27 cellular contexts compared by ENCODE assay signal in the genomic region with DNA sequence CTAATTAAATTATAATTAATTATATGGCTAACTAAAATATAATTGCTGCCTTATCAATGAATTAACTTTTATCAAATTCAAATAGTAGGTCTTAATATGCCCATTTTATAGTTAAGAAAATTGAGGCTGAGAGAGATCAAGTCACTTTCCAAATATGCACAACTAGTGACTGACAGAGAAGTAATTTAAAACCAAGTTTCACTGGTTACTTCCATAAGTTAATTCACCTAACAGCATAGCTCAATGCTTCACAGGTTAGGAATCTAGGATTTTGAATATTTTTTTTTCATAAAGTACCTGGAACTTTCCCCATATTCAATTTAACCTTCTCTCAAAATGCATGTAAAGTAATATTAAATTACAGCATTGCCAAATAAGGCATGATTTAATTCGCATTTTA.
"Had no signal": no experiment of that assay in that cellular context is flagged by ENCODE, and none has a peak within 500 bp of the region (broad histone marks: within the 10 kb centered on the region; RNA-seq: fewer than 3 reads in every experiment).

No MANE protein-coding gene starts in this region.

- H3K4me1 Mint-ChIP-seq: central memory CD8-positive, alpha-beta T cell; endodermal cell; stimulated activated naive B cell treated with anti-CD40 and anti-IgM and Interleukin-4, amounts not matched to agents 10 μg/mL and 1 μg/mL and 100 μg/mL, for 72 hours had no signal

- H3K27me3 Mint-ChIP-seq: central memory CD8-positive, alpha-beta T cell; dendritic cell treated with granulocyte-macrophage colony-stimulating factor and Interleukin-4, amounts not matched to agents 40 ng/mL and 50 ng/mL, for 4 days; stimulated activated naive B cell treated with anti-CD40 and anti-IgM and Interleukin-4, amounts not matched to agents 10 μg/mL and 1 μg/mL and 100 μg/mL, for 72 hours had no signal

- H3K27ac Mint-ChIP-seq: activated naive CD4-positive, alpha-beta T cell treated with anti-CD3 and anti-CD28 coated beads, Interleukin-2, amount 50 U/mL, for 72 hours; activated T-cell treated with anti-CD3 and anti-CD28 coated beads, Interleukin-2, amount 50 U/mL, for 72 hours; dendritic cell treated with granulocyte-macrophage colony-stimulating factor and Interleukin-4, amounts not matched to agents 40 ng/mL and 50 ng/mL, for 4 days; endodermal cell; nephron; stimulated activated naive B cell treated with anti-CD40 and anti-IgM and Interleukin-4, amounts not matched to agents 10 μg/mL and 1 μg/mL and 100 μg/mL, for 72 hours; T-helper 2 cell treated with Interferon-gamma antibody and Interleukin-4, amounts not matched to agents 5 μg/mL and 100 μg/mL, for 36 hours had no signal

- H3K27me3 ChIP-seq: heart right ventricle, left lung, pancreas, sigmoid colon, testis, transverse colon had no signal

- ATAC-seq: activated naive CD4-positive, alpha-beta T cell treated with anti-CD3 and anti-CD28 coated beads, Interleukin-2, amount 50 U/mL, for 72 hours; activated T-cell treated with anti-CD3 and anti-CD28 coated beads, Interleukin-2, amount 50 U/mL, for 72 hours; esophagus mucosa; heart right ventricle; left lung; lower lobe of right lung; pancreas; stimulated activated naive B cell treated with anti-CD40 and anti-IgM and Interleukin-4, amounts not matched to agents 10 μg/mL and 1 μg/mL and 100 μg/mL, for 72 hours had no signal

- H3K4me3 ChIP-seq: heart right ventricle, left lung, lower lobe of right lung, pancreas, prostate gland, sigmoid colon, testis, transverse colon had no signal

- H3K4me1 ChIP-seq: heart right ventricle, left lung, lower lobe of right lung, pancreas, prostate gland, sigmoid colon, testis, transverse colon had no signal

- H3K9me3 Mint-ChIP-seq: activated naive CD4-positive, alpha-beta T cell treated with anti-CD3 and anti-CD28 coated beads, Interleukin-2, amount 50 U/mL, for 72 hours; activated T-cell treated with anti-CD3 and anti-CD28 coated beads, Interleukin-2, amount 50 U/mL, for 72 hours; central memory CD8-positive, alpha-beta T cell; dendritic cell treated with granulocyte-macrophage colony-stimulating factor and Interleukin-4, amounts not matched to agents 40 ng/mL and 50 ng/mL, for 4 days; endodermal cell; nephron; T-helper 2 cell treated with Interferon-gamma antibody and Interleukin-4, amounts not matched to agents 5 μg/mL and 100 μg/mL, for 36 hours had no signal

- H3K4me3 Mint-ChIP-seq: activated T-cell treated with anti-CD3 and anti-CD28 coated beads, Interleukin-2, amount 50 U/mL, for 72 hours; central memory CD8-positive, alpha-beta T cell; dendritic cell treated with granulocyte-macrophage colony-stimulating factor and Interleukin-4, amounts not matched to agents 40 ng/mL and 50 ng/mL, for 4 days; endodermal cell; nephron; stimulated activated naive B cell treated with anti-CD40 and anti-IgM and Interleukin-4, amounts not matched to agents 10 μg/mL and 1 μg/mL and 100 μg/mL, for 72 hours; T-helper 2 cell treated with Interferon-gamma antibody and Interleukin-4, amounts not matched to agents 5 μg/mL and 100 μg/mL, for 36 hours had no signal

- DNase-seq: activated CD4-positive, alpha-beta T cell treated with anti-CD3 and anti-CD28 coated beads for 4 hours; activated CD4-positive, alpha-beta T cell treated with anti-CD3 and anti-CD28 coated beads, Interleukin-2, amount 50 U/mL, for 4 hours; activated CD4-positive, CD25-positive, alpha-beta regulatory T cell; activated naive CD4-positive, alpha-beta T cell; activated T-cell treated with anti-CD3 and anti-CD28 coated beads for 4 hours; activated T-cell treated with anti-CD3 and anti-CD28 coated beads, Interleukin-2, amount 50 U/mL, for 72 hours; endodermal cell; heart right ventricle; left lung; lower lobe of right lung; pancreas; retina; sigmoid colon; stimulated activated CD4-positive, alpha-beta T cell treated with anti-CD3 and anti-CD28 coated beads, Interleukin-15, amount 100 ng/mL, for 24 hours; stimulated activated CD4-positive, alpha-beta T cell treated with anti-CD3 and anti-CD28 coated beads, Interleukin-2, amount 100 ng/mL, for 24 hours; stimulated activated naive B cell treated with anti-CD40 and anti-IgM and Interleukin-4, amounts not matched to agents 10 μg/mL and 1 μg/mL and 100 μg/mL, for 72 hours; T-helper 1 cell; testis; transverse colon had no signal

- H3K36me3 Mint-ChIP-seq: activated naive CD4-positive, alpha-beta T cell treated with anti-CD3 and anti-CD28 coated beads, Interleukin-2, amount 50 U/mL, for 72 hours; stimulated activated naive B cell treated with anti-CD40 and anti-IgM and Interleukin-4, amounts not matched to agents 10 μg/mL and 1 μg/mL and 100 μg/mL, for 72 hours had no signal

- FAIRE-seq: bronchial epithelial cell had no signal

- H3K27ac ChIP-seq: heart right ventricle, left lung, lower lobe of right lung, pancreas, prostate gland, sigmoid colon, testis, transverse colon had no signal

- H3K36me3 ChIP-seq: heart right ventricle, left lung, lower lobe of right lung, pancreas, prostate gland, sigmoid colon, transverse colon had no signal

- H3K9me3 ChIP-seq: heart right ventricle, left lung, lower lobe of right lung, pancreas, prostate gland, sigmoid colon, testis, transverse colon had no signal
